Comparison of ENCODE assay signal across 8 cellular contexts in the genomic region with DNA sequence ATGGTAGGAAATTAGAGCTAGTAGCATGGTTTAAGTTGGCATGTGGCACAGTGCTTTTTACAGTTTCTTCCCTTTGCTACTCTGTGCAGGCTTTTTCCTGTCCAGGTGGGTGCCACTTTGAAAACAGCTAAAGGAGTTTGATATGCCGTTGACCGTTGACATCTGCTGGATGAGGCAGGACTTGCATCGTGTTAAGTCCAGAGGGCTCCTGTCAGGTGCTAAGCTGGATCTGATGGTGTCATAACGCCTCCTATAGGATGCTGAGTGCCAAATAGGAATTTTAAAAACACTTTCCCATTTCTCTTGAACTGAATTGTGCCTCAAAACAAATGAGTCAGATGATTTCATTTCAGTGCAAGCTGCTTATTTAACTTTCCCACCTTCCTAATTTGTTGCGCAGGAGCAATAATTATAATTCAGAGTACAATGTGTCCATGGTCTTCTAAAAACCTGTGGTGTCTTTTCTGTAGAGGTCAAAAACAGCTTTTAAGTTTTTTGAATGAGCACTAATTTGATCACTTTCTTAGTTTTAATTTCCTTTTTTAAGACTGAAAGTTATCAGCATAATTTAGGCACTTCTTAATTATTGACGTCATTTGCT.
DNase-seq lines count a peak whose midpoint lies in the region; ATAC-seq and TF ChIP-seq lines count a peak whose summit lies in the region.

No MANE protein-coding gene starts in this region.

- H3K4me1 Mint-ChIP-seq in CD8-positive, alpha-beta memory T cell = peaks cover 0 to 5% (median 0%) of the 10 kb centered on the region in 3 donors

- TF ChIP-seq POLR2A in testis (IDR thresholded peaks at IDR 0.05) = no peak

- H3K9me3 Mint-ChIP-seq in CD8-positive, alpha-beta memory T cell = no peaks in the 10 kb centered on the region

- H3K4me3 ChIP-seq in NT2/D1 (ENCODE audit: insufficient read length, low read depth) (no peak overlapping the region), astrocyte of the spinal cord (ENCODE audit: low read depth, low read length) (no peak overlapping the region), testis (no peak overlapping the region)
- no peak overlapping the region for H3K4me3 ChIP-seq in CD8-positive, alpha-beta memory T cell (ENCODE audit: low read length)

- CTCF ChIA-PET in CD8-positive, alpha-beta memory T cell (lab: Charles Lee) = no interaction called here

- DNase-seq in GF-D8 (lab: John Stamatoyannopoulos, UW) = peak; percentile 39
- DNase-seq in KG1 (lab: John Stamatoyannopoulos, UW) = peak; percentile 23
- DNase-seq in NT2/D1 (ENCODE audit: low read depth, low spot score) = peak; percentile 94
- peak; percentile 68 for DNase-seq in astrocyte of the spinal cord (ENCODE audit: low read depth, low spot score)
- DNase-seq in iPS-NIHi7 (ENCODE audit: extremely low spot score) = peak; percentile 84
- peak; percentile 74 for DNase-seq in testis
- DNase-seq in CD8-positive, alpha-beta memory T cell = no peak

- H3K27ac Mint-ChIP-seq in CD8-positive, alpha-beta memory T cell = no peak overlapping the region

- H3K9me3 ChIP-seq in NT2/D1 (ENCODE audit: insufficient read depth, low read length) (no peaks in the 10 kb centered on the region), testis (no peaks in the 10 kb centered on the region)
- H3K9me3 ChIP-seq in CD8-positive, alpha-beta memory T cell (ENCODE audit: low read length) = no peaks in the 10 kb centered on the region

- TF ChIP-seq CTCF in astrocyte of the spinal cord (IDR thresholded peaks at IDR 0.05; ENCODE audit: low read depth, low read length) = peak; percentile 58
- peak in 1 of 3 experiments; percentile 38 for TF ChIP-seq CTCF in testis (IDR thresholded peaks at IDR 0.05)

- POLR2A ChIA-PET in CD8-positive, alpha-beta memory T cell (lab: Charles Lee) = no interaction called here

- no peak overlapping the region for H3K9ac ChIP-seq in NT2/D1 (ENCODE audit: insufficient read length, low read depth)

- H3K4me1 ChIP-seq in NT2/D1 (ENCODE audit: insufficient read depth, insufficient read length) = no peaks in the 10 kb centered on the region
- no peaks in the 10 kb centered on the region for H3K4me1 ChIP-seq in testis
- no peaks in the 10 kb centered on the region for H3K4me1 ChIP-seq in CD8-positive, alpha-beta memory T cell (ENCODE audit: insufficient read depth, low read length)

- no peaks in the 10 kb centered on the region for H3K36me3 Mint-ChIP-seq in CD8-positive, alpha-beta memory T cell

- H3K27me3 Mint-ChIP-seq in CD8-positive, alpha-beta memory T cell = peaks cover 7 to 20% of the 10 kb centered on the region in 2 donors

- intact Hi-C loops in testis (cut with DNase I; ENCODE audit: low total_unique reads) = no loop called here

- peak; percentile 76 for ATAC-seq in GM21717 (IDR thresholded peaks at IDR 0.05; ENCODE audit: unreplicated experiment)

- no peak overlapping the region for H3K4me3 Mint-ChIP-seq in CD8-positive, alpha-beta memory T cell

- WGBS in testis, 2 donors = 34 to 47% methylated on average over 6 of the region's 6 CpGs

- H3K27ac ChIP-seq in testis = no peak overlapping the region
- H3K27ac ChIP-seq in CD8-positive, alpha-beta memory T cell (ENCODE audit: low read depth, low read length) = no peak overlapping the region

- H3K27me3 ChIP-seq in NT2/D1 (ENCODE audit: insufficient read depth, insufficient read length) = no peaks in the 10 kb centered on the region
- no peaks in the 10 kb centered on the region for H3K27me3 ChIP-seq in testis
- H3K27me3 ChIP-seq in CD8-positive, alpha-beta memory T cell (ENCODE audit: insufficient read depth, low read length, poor library complexity, severe bottlenecking) = no peaks in the 10 kb centered on the region

- in situ Hi-C loops in astrocyte of the spinal cord (cut with HindIII; ENCODE audit: low sequenced_read_pairs) = no loop called here

- H3K36me3 ChIP-seq in NT2/D1 (ENCODE audit: insufficient read depth, insufficient read length, low read length) = no peaks in the 10 kb centered on the region
- H3K36me3 ChIP-seq in testis (ENCODE audit: low read depth, missing control alignments) = no peaks in the 10 kb centered on the region
- no peaks in the 10 kb centered on the region for H3K36me3 ChIP-seq in CD8-positive, alpha-beta memory T cell (ENCODE audit: insufficient read depth, low read length)

Comparison
In these comparisons a context has a peak if more than half of its experiments do, and no peak if none do; other contexts are left out.
1. DNase-seq: peak in GF-D8 (single experiment), KG1 (single experiment), NT2/D1 (single experiment), astrocyte of the spinal cord (single experiment), iPS-NIHi7 (single experiment) and testis (single experiment); none in CD8-positive, alpha-beta memory T cell (0 of 5).